ENCODE assay signal across 8 cellular contexts in genomic region chr2:241149675-241149924, GRCh38. TPM values are rescaled to one million over a fixed set of nuclear protein-coding genes. Genes with fewer than 3 reads are reported as not detected.
DNase-seq lines count a peak whose midpoint lies in the region; TF ChIP-seq lines count a peak whose summit lies in the region.

No MANE protein-coding gene starts in this region.

- peak overlapping the region; percentile 48 to 77 for H3K9ac ChIP-seq in colonic mucosa (ENCODE audit: low read depth in 2 of 2, low read length in 2 of 2)

- TF ChIP-seq CTCF in HL-60 (IDR thresholded peaks at IDR 0.05; ENCODE audit: insufficient read depth, low read length) (no peak), colonic mucosa (IDR thresholded peaks at IDR 0.05) (no peak), nephron progenitor cell (IDR thresholded peaks at IDR 0.05) (no peak)

- intact Hi-C loops in colonic mucosa (cut with DNase I), result no loop called here

- peak overlapping the region; percentile 93 for H3K4me3 ChIP-seq in HL-60 (replicated peaks; ENCODE audit: insufficient read depth, low read length)
- H3K4me3 ChIP-seq in colonic mucosa, result peak overlapping the region; percentile 95

- DNase-seq in activated T-cell treated with anti-CD3 and anti-CD28 coated beads, Interleukin-2, amount 50 U/mL, for 24 hours, result no peak
- no peak for DNase-seq in activated T-cell treated with anti-CD3 and anti-CD28 coated beads, Interleukin-2, amount 50 U/mL, for 48 hours
- DNase-seq in HL-60 (ENCODE audit: low read depth in 1 of 2, low spot score in 1 of 2) (no peak), colonic mucosa (no peak), nephron progenitor cell (no peak), NOMO-1 treated with DMSO at 0.1 percent for 48 hours (lab: John Stamatoyannopoulos, UW; ENCODE audit: unreplicated experiment) (no peak), NCI-H524 (lab: John Stamatoyannopoulos, UW) (no peak), GOT3 (lab: John Stamatoyannopoulos, UW) (no peak)

- H3K27ac ChIP-seq in HL-60 (replicated peaks) (peak overlapping the region; percentile 72), colonic mucosa (peak overlapping the region; percentile 77)

- peaks cover 5% of the 10 kb centered on the region for H3K36me3 ChIP-seq in colonic mucosa

- no peaks in the 10 kb centered on the region for H3K27me3 ChIP-seq in HL-60 (ENCODE audit: insufficient read depth, poor library complexity, severe bottlenecking)
- no peaks in the 10 kb centered on the region for H3K27me3 ChIP-seq in colonic mucosa

- no peaks in the 10 kb centered on the region for H3K27me3 Mint-ChIP-seq in activated T-cell treated with anti-CD3 and anti-CD28 coated beads, Interleukin-2, amount 50 U/mL, for 24 hours
- peaks cover 12% of the 10 kb centered on the region for H3K27me3 Mint-ChIP-seq in nephron progenitor cell (ENCODE audit: low read depth, poor library complexity)

- peak overlapping the region; percentile 92 for H3K4me3 Mint-ChIP-seq in activated T-cell treated with anti-CD3 and anti-CD28 coated beads, Interleukin-2, amount 50 U/mL, for 24 hours
- H3K4me3 Mint-ChIP-seq in nephron progenitor cell, result peak overlapping the region; percentile 93

- peaks cover 43% of the 10 kb centered on the region for H3K36me3 Mint-ChIP-seq in activated T-cell treated with anti-CD3 and anti-CD28 coated beads, Interleukin-2, amount 50 U/mL, for 24 hours (ENCODE audit: low read depth)
- peaks cover 5% of the 10 kb centered on the region for H3K36me3 Mint-ChIP-seq in nephron progenitor cell (ENCODE audit: low read depth)

- H3K9me3 Mint-ChIP-seq in activated T-cell treated with anti-CD3 and anti-CD28 coated beads, Interleukin-2, amount 50 U/mL, for 24 hours, result no peaks in the 10 kb centered on the region
- H3K9me3 Mint-ChIP-seq in nephron progenitor cell, result no peaks in the 10 kb centered on the region

- H3K27ac Mint-ChIP-seq in activated T-cell treated with anti-CD3 and anti-CD28 coated beads, Interleukin-2, amount 50 U/mL, for 24 hours, result peak overlapping the region; percentile 96
- no peak overlapping the region for H3K27ac Mint-ChIP-seq in nephron progenitor cell

- H3K9me3 ChIP-seq in colonic mucosa, result no peaks in the 10 kb centered on the region

- H3K4me1 ChIP-seq in colonic mucosa, result peaks cover 9% of the 10 kb centered on the region

- H3K4me1 Mint-ChIP-seq in activated T-cell treated with anti-CD3 and anti-CD28 coated beads, Interleukin-2, amount 50 U/mL, for 24 hours (ENCODE audit: low read depth), result peaks cover 55% of the 10 kb centered on the region
- H3K4me1 Mint-ChIP-seq in nephron progenitor cell, result peaks cover 34% of the 10 kb centered on the region

RNA-seq across cellular contexts. Expression of gene PASK, which starts 0.3 kb away (rescaled TPM):
- total RNA-seq in colonic mucosa, result 10 to 100 TPM in 1 of 2 donors, 1 to 10 TPM in 1; 5.6 to 39.2 TPM

RNA-seq across cellular contexts. Expression of gene PPP1R7, which starts 0.7 kb away (rescaled TPM):
- 10 to 100 TPM; 74.7 to 77.8 TPM for total RNA-seq in colonic mucosa

RNA-seq across cellular contexts. Expression of gene ANO7, which starts 38.9 kb away (rescaled TPM):
- total RNA-seq in colonic mucosa, result 10 to 100 TPM; 41.4 to 55.0 TPM

RNA-seq across cellular contexts. Expression of gene MTERF4, which starts 47.5 kb away (rescaled TPM):
- 10 to 100 TPM; 20.2 to 25.5 TPM for total RNA-seq in colonic mucosa
